Comparison of ENCODE assay signal across 17 cellular contexts in the genomic region with DNA sequence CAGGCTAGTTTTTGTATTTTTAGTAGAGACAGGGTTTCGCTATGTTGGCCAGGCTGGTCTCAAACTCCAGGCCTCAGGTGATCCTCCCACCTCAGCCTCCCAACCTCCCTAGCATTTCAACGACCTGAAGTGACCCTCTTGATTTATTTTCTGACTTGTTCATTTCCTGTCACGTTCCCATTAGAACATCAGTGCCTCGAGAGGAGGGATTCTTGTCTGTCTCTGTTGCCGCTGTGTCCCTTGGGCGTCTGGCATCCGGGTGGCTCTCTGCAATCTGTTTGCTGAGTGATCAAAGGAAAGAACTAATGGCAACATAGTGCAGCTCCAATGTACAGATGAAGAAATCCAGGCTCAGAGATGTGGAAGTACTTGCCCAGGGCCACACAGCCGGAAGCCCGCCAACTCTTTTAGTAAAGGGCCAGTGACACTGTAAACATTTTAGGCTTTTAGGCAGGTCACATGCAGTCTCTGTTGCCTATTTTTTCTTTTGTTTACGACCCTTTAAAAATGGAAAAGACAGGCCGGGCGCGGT. TPM values are rescaled to one million over a fixed set of nuclear protein-coding genes. Genes with fewer than 3 reads are reported as not detected.
DNase-seq lines count a peak whose midpoint lies in the region; ATAC-seq and TF ChIP-seq lines count a peak whose summit lies in the region.
"Had no signal": no experiment of that assay in that cellular context is flagged by ENCODE, and none has a peak within 500 bp of the region (broad histone marks: within the 10 kb centered on the region; RNA-seq: fewer than 3 reads in every experiment).

No MANE protein-coding gene starts in this region.

- no peak for ATAC-seq in activated CD4-positive, alpha-beta T cell treated with anti-CD3 and anti-CD28 coated beads for 36 hours
- ATAC-seq: activated T-helper 17 cell treated with anti-CD3 and anti-CD28 coated beads, Interleukin-2, amount 50 U/mL, for 72 hours had no signal

- POLR2A ChIA-PET in MCF 10A (lab: Yijun Ruan, JAX): interaction anchor here (0.5 kb wide), 1 partner anchor 468 kb away, joined by 4 read pairs; no protein-coding TSS in a partner anchor
- POLR2A ChIA-PET in activated CD4-positive, alpha-beta T cell treated with anti-CD3 and anti-CD28 coated beads for 36 hours (lab: Charles Lee): no interaction called here

- H3K4me3 ChIP-seq in transverse colon (no peak overlapping the region), hepatocyte (no peak overlapping the region)
- H3K4me3 ChIP-seq: coronary artery had no signal

- H4K20me1 ChIP-seq in hepatocyte (ENCODE audit: insufficient read depth, poor library complexity, severe bottlenecking): no peaks in the 10 kb centered on the region

- TF ChIP-seq POLR2A in transverse colon (IDR thresholded peaks at IDR 0.05): no peak

- intact Hi-C loops in transverse colon (cut with DNase I; ENCODE audit: low total_unique reads): no loop called here
- intact Hi-C loops in MCF 10A (cut with micrococcal nuclease): no loop called here
- intact Hi-C loops in activated CD4-positive, alpha-beta T cell treated with anti-CD3 and anti-CD28 coated beads for 36 hours (cut with DNase I, micrococcal nuclease): no loop called here

- no peaks in the 10 kb centered on the region for H3K27me3 Mint-ChIP-seq in MCF 10A (ENCODE audit: insufficient read depth, unreplicated experiment)
- H3K27me3 Mint-ChIP-seq in activated CD4-positive, alpha-beta T cell treated with anti-CD3 and anti-CD28 coated beads for 36 hours: no peaks in the 10 kb centered on the region
- H3K27me3 Mint-ChIP-seq: activated T-helper 17 cell treated with anti-CD3 and anti-CD28 coated beads, Interleukin-2, amount 50 U/mL, for 72 hours had no signal

- H3K27me3 ChIP-seq in transverse colon: no peaks in the 10 kb centered on the region
- H3K27me3 ChIP-seq in hepatocyte: no peaks in the 10 kb centered on the region

- H3K4me3 Mint-ChIP-seq in MCF 10A (ENCODE audit: unreplicated experiment): no peak overlapping the region
- no peak overlapping the region for H3K4me3 Mint-ChIP-seq in activated CD4-positive, alpha-beta T cell treated with anti-CD3 and anti-CD28 coated beads for 36 hours
- H3K4me3 Mint-ChIP-seq: activated T-helper 17 cell treated with anti-CD3 and anti-CD28 coated beads, Interleukin-2, amount 50 U/mL, for 72 hours had no signal

- BruUV-seq in MCF 10A (replicated peaks; lab: Mats Ljungman, UMichigan): no TSS peak

- WGBS in transverse colon (ENCODE audit: low coverage in 1 of 2), 2 donors: 54 to 64% methylated on average over 3 to 13 of the region's 13 CpGs
- WGBS in hepatocyte (ENCODE audit: low lambda C conversion rate, missing lambda C conversion rate): 57% methylated on average over 13 of the region's 13 CpGs

- DNase-seq in NCI-H748 (lab: John Stamatoyannopoulos, UW; ENCODE audit: unreplicated experiment) (peak; percentile 5), NCI-H748 treated with DMSO at 0.1 percent for 48 hours (lab: John Stamatoyannopoulos, UW) (no peak), NCI-H510A treated with DMSO at 0.1 percent for 48 hours (lab: John Stamatoyannopoulos, UW) (peak; percentile 61), islet precursor cell (peak; percentile 72), transverse colon (no peak), hepatocyte (ENCODE audit: low spot score) (no peak), MCF 10A (ENCODE audit: unreplicated experiment) (no peak)
- no peak for DNase-seq in activated CD4-positive, alpha-beta T cell treated with anti-CD3 and anti-CD28 coated beads for 36 hours
- DNase-seq: ACHN; activated CD8-positive, alpha-beta memory T cell treated with anti-CD3 and anti-CD28 coated beads for 24 hours; COR-L47; head of caudate nucleus; NCI-H226; posterior cingulate gyrus had no signal

- H3K9me2 ChIP-seq in hepatocyte (replicated peaks; ENCODE audit: insufficient read depth): no peaks in the 10 kb centered on the region

- no peaks in the 10 kb centered on the region for H3K9me3 Mint-ChIP-seq in MCF 10A (ENCODE audit: unreplicated experiment)
- H3K9me3 Mint-ChIP-seq in activated CD4-positive, alpha-beta T cell treated with anti-CD3 and anti-CD28 coated beads for 36 hours (ENCODE audit: low read depth): no peaks in the 10 kb centered on the region
- H3K9me3 Mint-ChIP-seq: activated T-helper 17 cell treated with anti-CD3 and anti-CD28 coated beads, Interleukin-2, amount 50 U/mL, for 72 hours had no signal

- H2AFZ ChIP-seq in hepatocyte: no peak overlapping the region

- H3K4me1 ChIP-seq in transverse colon (peaks cover 0 to 19% (median 3%) of the 10 kb centered on the region in 4 donors), hepatocyte (ENCODE audit: insufficient read depth) (no peaks in the 10 kb centered on the region)

- TF ChIP-seq EP300 in transverse colon (IDR thresholded peaks at IDR 0.05; ENCODE audit: low read depth): no peak

- peak overlapping the region; percentile 96 to 100 (median 98) for H3K27ac ChIP-seq in transverse colon
- no peak overlapping the region for H3K27ac ChIP-seq in hepatocyte
- H3K27ac ChIP-seq: coronary artery, epithelial cell of prostate had no signal

- no peak overlapping the region for H3K27ac Mint-ChIP-seq in MCF 10A (ENCODE audit: low read depth, unreplicated experiment)
- no peak overlapping the region for H3K27ac Mint-ChIP-seq in activated CD4-positive, alpha-beta T cell treated with anti-CD3 and anti-CD28 coated beads for 36 hours
- H3K27ac Mint-ChIP-seq: activated T-helper 17 cell treated with anti-CD3 and anti-CD28 coated beads, Interleukin-2, amount 50 U/mL, for 72 hours had no signal

- peaks cover 58% of the 10 kb centered on the region for H3K36me3 Mint-ChIP-seq in MCF 10A (ENCODE audit: insufficient read depth, unreplicated experiment)
- H3K36me3 Mint-ChIP-seq in activated CD4-positive, alpha-beta T cell treated with anti-CD3 and anti-CD28 coated beads for 36 hours (ENCODE audit: low read depth): no peaks in the 10 kb centered on the region

- in situ Hi-C loops in transverse colon (cut with MboI; ENCODE audit: low pct_ligation_motif_present in 1 of 4, low pct_unique_long_range_greater_than_20kb in 1 of 4, low sequenced_read_pairs in 3 of 4): no loop called here

- H3K4me2 ChIP-seq in hepatocyte: no peak overlapping the region

- CTCF ChIA-PET in MCF 10A (lab: Yijun Ruan, JAX): no interaction called here
- CTCF ChIA-PET in activated CD4-positive, alpha-beta T cell treated with anti-CD3 and anti-CD28 coated beads for 36 hours (lab: Charles Lee): no interaction called here

- H3K36me3 ChIP-seq in transverse colon (no peaks in the 10 kb centered on the region), hepatocyte (replicated peaks; ENCODE audit: insufficient read depth, low read depth) (no peaks in the 10 kb centered on the region)

- peaks cover 9% of the 10 kb centered on the region for H3K4me1 Mint-ChIP-seq in MCF 10A (ENCODE audit: insufficient read depth, unreplicated experiment)
- H3K4me1 Mint-ChIP-seq in activated CD4-positive, alpha-beta T cell treated with anti-CD3 and anti-CD28 coated beads for 36 hours: no peaks in the 10 kb centered on the region
- H3K4me1 Mint-ChIP-seq: activated T-helper 17 cell treated with anti-CD3 and anti-CD28 coated beads, Interleukin-2, amount 50 U/mL, for 72 hours had no signal

- H3K79me2 ChIP-seq in hepatocyte: no peaks in the 10 kb centered on the region

- TF ChIP-seq CTCF in transverse colon (IDR thresholded peaks at IDR 0.05) (no peak), hepatocyte (IDR thresholded peaks at IDR 0.05; ENCODE audit: poor library complexity) (no peak), MCF 10A (IDR thresholded peaks at IDR 0.05; ENCODE audit: unreplicated experiment) (no peak)

- no peaks in the 10 kb centered on the region for H3K9me3 ChIP-seq in transverse colon
- H3K9me3 ChIP-seq in hepatocyte (ENCODE audit: low read depth): no peaks in the 10 kb centered on the region

RNA-seq across cellular contexts. Expression of a gene that starts 47.5 kb away (rescaled TPM):
- total RNA-seq in transverse colon (100 to 1,000 TPM in 1 of 4 donors, 10 to 100 TPM in 3; 39.9 to 145 (median 68.1) TPM), hepatocyte (7.1 and 7.8 TPM in 2 replicates), MCF 10A (2022) (83.4 and 85.5 TPM in 2 replicates)
- 20.9 and 30.5 TPM in 2 replicates for polyA plus RNA-seq in hepatocyte
- 10 to 100 TPM; 20.5 to 22.6 TPM for total RNA-seq in activated CD4-positive, alpha-beta T cell treated with anti-CD3 and anti-CD28 coated beads for 36 hours

Comparison
In these comparisons a context has a peak if more than half of its experiments do, and no peak if none do; other contexts are left out.
1. DNase-seq: peak in NCI-H748 (single experiment), NCI-H510A treated with DMSO at 0.1 percent for 48 hours (single experiment) and islet precursor cell (single experiment); none in NCI-H748 treated with DMSO at 0.1 percent for 48 hours (single experiment), transverse colon (single experiment), hepatocyte (single experiment), MCF 10A (single experiment) and activated CD4-positive, alpha-beta T cell treated with anti-CD3 and anti-CD28 coated beads for 36 hours (single experiment).